ENCODE assay signal across 21 cellular contexts in the genomic region with DNA sequence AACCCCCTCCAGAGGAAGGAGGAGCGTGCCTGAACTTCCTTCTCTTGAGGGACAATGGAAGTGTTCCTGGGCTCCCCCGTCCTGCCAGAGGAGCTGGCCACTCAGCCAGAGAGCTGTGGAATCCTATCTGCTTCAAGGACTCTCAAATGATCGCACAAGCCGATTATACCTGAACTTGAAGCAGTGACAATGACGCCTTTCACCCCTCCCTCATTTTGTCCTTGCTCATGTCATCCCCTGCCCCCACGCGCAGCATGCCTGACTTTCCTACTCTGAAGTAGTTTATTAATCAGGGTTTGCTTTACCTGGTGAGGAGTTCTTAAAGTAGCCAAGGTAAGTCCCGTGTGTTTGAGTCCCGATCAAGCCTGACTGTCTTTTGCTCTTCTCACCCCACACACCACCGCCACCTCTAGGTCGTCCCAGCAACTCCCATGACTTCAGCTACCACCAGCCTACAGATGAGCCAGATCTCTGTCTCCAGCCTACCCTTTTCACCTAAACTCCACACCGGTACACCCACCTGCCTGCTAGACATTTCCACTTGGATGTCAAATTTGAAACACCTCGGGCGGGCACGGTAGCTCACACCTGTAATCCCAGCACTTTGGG. TPM values are rescaled to one million over a fixed set of nuclear protein-coding genes. Genes with fewer than 3 reads are reported as not detected.
DNase-seq lines count a peak whose midpoint lies in the region; ATAC-seq, FAIRE-seq and TF ChIP-seq lines count a peak whose summit lies in the region.
"Had no signal": no experiment of that assay in that cellular context is flagged by ENCODE, and none has a peak within 500 bp of the region (broad histone marks: within the 10 kb centered on the region; RNA-seq: fewer than 3 reads in every experiment).

No MANE protein-coding gene starts in this region.

- H3K27ac Mint-ChIP-seq in activated CD8-positive, alpha-beta T cell treated with anti-CD3 and anti-CD28 coated beads, Interleukin-2, amount 10 ng/mL, durations not matched to agents 7 days and 5 days: no peak overlapping the region
- H3K27ac Mint-ChIP-seq: activated CD4-positive, alpha-beta T cell treated with anti-CD3 and anti-CD28 coated beads, Interleukin-2, amount 10 ng/mL, durations not matched to agents 7 days and 5 days; natural killer cell treated with Interleukin-12 subunit alpha and Interleukin-12 subunit beta and Interleukin-15 and Interleukin-18, amount 100 ng/mL, for 72 hours had no signal

- no peaks in the 10 kb centered on the region for H3K79me2 ChIP-seq in HepG2 (ENCODE audit: insufficient read depth, low read length)

- no peaks in the 10 kb centered on the region for H4K20me1 ChIP-seq in HepG2 (ENCODE audit: insufficient read depth, low read length)

- ATAC-seq in HepG2: 0 out of 3 replicates have a peak, but pooled peaks have one; percentile 43
- ATAC-seq in right lobe of liver: no peak
- ATAC-seq in activated CD8-positive, alpha-beta T cell treated with anti-CD3 and anti-CD28 coated beads, Interleukin-2, amount 10 ng/mL, durations not matched to agents 7 days and 5 days: no peak
- no peak for ATAC-seq in HG03457 (IDR thresholded peaks at IDR 0.05; ENCODE audit: unreplicated experiment)
- ATAC-seq: heart right ventricle; natural killer cell treated with Interleukin-12 subunit alpha and Interleukin-12 subunit beta and Interleukin-15 and Interleukin-18, amount 100 ng/mL, for 72 hours had no signal

- H3K9ac ChIP-seq in HepG2 (ENCODE audit: insufficient read depth, low read depth, low read length): no peak overlapping the region

- TF ChIP-seq RAD21 in HepG2 (CRISPR knock-in tag; IDR thresholded peaks at IDR 0.05): no peak

- POLR2A ChIA-PET in HepG2 (lab: Yijun Ruan, JAX): no interaction called here
- POLR2A ChIA-PET in activated CD8-positive, alpha-beta T cell treated with anti-CD3 and anti-CD28 coated beads, Interleukin-2, amount 10 ng/mL, durations not matched to agents 7 days and 5 days (lab: Charles Lee): no interaction called here

- H3K4me3 Mint-ChIP-seq in activated CD8-positive, alpha-beta T cell treated with anti-CD3 and anti-CD28 coated beads, Interleukin-2, amount 10 ng/mL, durations not matched to agents 7 days and 5 days: no peak overlapping the region
- H3K4me3 Mint-ChIP-seq: activated CD4-positive, alpha-beta T cell treated with anti-CD3 and anti-CD28 coated beads, Interleukin-2, amount 10 ng/mL, durations not matched to agents 7 days and 5 days; CD4-positive, CD25-positive, alpha-beta regulatory T cell; natural killer cell treated with Interleukin-12 subunit alpha and Interleukin-12 subunit beta and Interleukin-15 and Interleukin-18, amount 100 ng/mL, for 72 hours had no signal

- H3K4me1 ChIP-seq in HepG2 (ENCODE audit: insufficient read depth, low read length): no peaks in the 10 kb centered on the region
- H3K4me1 ChIP-seq in right lobe of liver: no peaks in the 10 kb centered on the region

- no peak for TF ChIP-seq EP300 in HepG2 (IDR thresholded peaks at IDR 0.05; ENCODE audit: low read depth in 2 of 2, low read length in 2 of 2)
- TF ChIP-seq EP300 in HepG2 (CRISPR knock-in tag; IDR thresholded peaks at IDR 0.05; ENCODE audit: borderline replicate concordance): no peak

- DNase-seq in HepG2 (ENCODE audit: low spot score): no peak
- DNase-seq in right lobe of liver: no peak
- DNase-seq in WERI-Rb-1: peak; percentile 85
- peak; percentile 70 for DNase-seq in left kidney (ENCODE audit: low read depth, low spot score)
- no peak for DNase-seq in activated CD8-positive, alpha-beta T cell treated with anti-CD3 and anti-CD28 coated beads, Interleukin-2, amount 10 ng/mL, durations not matched to agents 7 days and 5 days
- no peak for DNase-seq in ecto neural progenitor cell (ENCODE audit: low spot score)
- DNase-seq in retina: no peak
- DNase-seq: ACHN; activated CD4-positive, alpha-beta T cell treated with anti-CD3 and anti-CD28 coated beads, Interleukin-2, amount 10 ng/mL, durations not matched to agents 7 days and 5 days; CD4-positive, CD25-positive, alpha-beta regulatory T cell; cerebellar nuclear complex; heart right ventricle; mesenchymal stem cell; NCI-H146; SW 1271 had no signal

- FAIRE-seq in HepG2 (lab: Jason Lieb, UNC): no peak
- FAIRE-seq: endometrium had no signal

- H3K9me3 ChIP-seq in HepG2 (ENCODE audit: low read length) (no peaks in the 10 kb centered on the region), right lobe of liver (no peaks in the 10 kb centered on the region), WERI-Rb-1 (ENCODE audit: severe bottlenecking) (peaks cover 4% of the 10 kb centered on the region)
- H3K9me3 ChIP-seq: thoracic aorta had no signal

- CTCF ChIA-PET in HepG2 (lab: Yijun Ruan, JAX; ENCODE audit: low intra/inter-chr PET ratio, low total read pairs): no interaction called here
- CTCF ChIA-PET in activated CD8-positive, alpha-beta T cell treated with anti-CD3 and anti-CD28 coated beads, Interleukin-2, amount 10 ng/mL, durations not matched to agents 7 days and 5 days (lab: Charles Lee): no interaction called here

- no peaks in the 10 kb centered on the region for H3K36me3 Mint-ChIP-seq in activated CD8-positive, alpha-beta T cell treated with anti-CD3 and anti-CD28 coated beads, Interleukin-2, amount 10 ng/mL, durations not matched to agents 7 days and 5 days (ENCODE audit: low read depth)
- H3K36me3 Mint-ChIP-seq: CD4-positive, CD25-positive, alpha-beta regulatory T cell; natural killer cell treated with Interleukin-12 subunit alpha and Interleukin-12 subunit beta and Interleukin-15 and Interleukin-18, amount 100 ng/mL, for 72 hours had no signal

- BruUV-seq in HepG2 (replicated peaks; lab: Mats Ljungman, UMichigan): no TSS peak

- H3K4me3 ChIP-seq in HepG2 (replicated peaks in 1 of 3; ENCODE audit: insufficient read depth in 1 of 3, low read depth in 2 of 3, low read length in 3 of 3): no peak overlapping the region
- H3K4me3 ChIP-seq in right lobe of liver: no peak overlapping the region
- H3K4me3 ChIP-seq in WERI-Rb-1 (ENCODE audit: low read depth, low read length): peak overlapping the region; percentile 17
- H3K4me3 ChIP-seq: heart right ventricle, thoracic aorta had no signal

- TF ChIP-seq CTCF in HepG2 (CRISPR knock-in tag; IDR thresholded peaks at IDR 0.05) (peak; percentile 27; the same call in 1 of the 2 replicates), right lobe of liver (IDR thresholded peaks at IDR 0.05) (no peak), WERI-Rb-1 (IDR thresholded peaks at IDR 0.05; ENCODE audit: low read depth, low read length) (peak; percentile 93)

- in situ Hi-C loops in HepG2 (cut with HindIII; ENCODE audit: extremely low pct_ligation_motif_present, low pct_unique_long_range_greater_than_20kb): no loop called here

- H3K27ac ChIP-seq in HepG2 (ENCODE audit: extremely low read length, insufficient read depth, low read length): no peak overlapping the region
- no peak overlapping the region for H3K27ac ChIP-seq in right lobe of liver
- no peak overlapping the region for H3K27ac ChIP-seq in WERI-Rb-1
- H3K27ac ChIP-seq: thoracic aorta had no signal

- H3K4me2 ChIP-seq in HepG2 (ENCODE audit: low read depth, low read length): no peak overlapping the region

- peaks cover 35% of the 10 kb centered on the region for H3K27me3 Mint-ChIP-seq in activated CD8-positive, alpha-beta T cell treated with anti-CD3 and anti-CD28 coated beads, Interleukin-2, amount 10 ng/mL, durations not matched to agents 7 days and 5 days (ENCODE audit: low read depth)

- H3K4me1 Mint-ChIP-seq in activated CD8-positive, alpha-beta T cell treated with anti-CD3 and anti-CD28 coated beads, Interleukin-2, amount 10 ng/mL, durations not matched to agents 7 days and 5 days (ENCODE audit: low read depth): no peaks in the 10 kb centered on the region
- H3K4me1 Mint-ChIP-seq: activated CD4-positive, alpha-beta T cell treated with anti-CD3 and anti-CD28 coated beads, Interleukin-2, amount 10 ng/mL, durations not matched to agents 7 days and 5 days; CD4-positive, CD25-positive, alpha-beta regulatory T cell had no signal

- intact Hi-C loops in HepG2 (cut with micrococcal nuclease; ENCODE audit: unreplicated experiment): no loop called here
- intact Hi-C loops in right lobe of liver (cut with DNase I): no loop called here

- no peaks in the 10 kb centered on the region for H3K9me3 Mint-ChIP-seq in activated CD8-positive, alpha-beta T cell treated with anti-CD3 and anti-CD28 coated beads, Interleukin-2, amount 10 ng/mL, durations not matched to agents 7 days and 5 days (ENCODE audit: insufficient read depth)
- H3K9me3 Mint-ChIP-seq: activated CD4-positive, alpha-beta T cell treated with anti-CD3 and anti-CD28 coated beads, Interleukin-2, amount 10 ng/mL, durations not matched to agents 7 days and 5 days; CD4-positive, CD25-positive, alpha-beta regulatory T cell; natural killer cell treated with Interleukin-12 subunit alpha and Interleukin-12 subunit beta and Interleukin-15 and Interleukin-18, amount 100 ng/mL, for 72 hours had no signal

- TF ChIP-seq POLR2A in HepG2 (IDR thresholded peaks at IDR 0.05; ENCODE audit: insufficient read depth in 1 of 2, low read depth in 2 of 2, low read length in 2 of 2) (no peak), right lobe of liver (IDR thresholded peaks at IDR 0.05) (no peak)

- no peak overlapping the region for H2AFZ ChIP-seq in HepG2 (ENCODE audit: low read length)

- WGBS in HepG2 (ENCODE audit: low lambda C conversion rate): 27% methylated on average over 13 of the region's 15 CpGs
- 57% methylated on average over 14 of the region's 15 CpGs for WGBS in right lobe of liver (ENCODE audit: insufficient coverage, low coverage, low lambda C conversion rate, missing lambda C conversion rate)

- H3K27me3 ChIP-seq in HepG2 (ENCODE audit: control insufficient read depth in 1 of 2, insufficient read depth in 2 of 2, low read length in 2 of 2) (peaks cover 1 to 14% of the 10 kb centered on the region in 2 experiments; a peak in 4 of 5 replicates), right lobe of liver (no peaks in the 10 kb centered on the region), WERI-Rb-1 (ENCODE audit: insufficient read depth, low read depth, severe bottlenecking) (no peaks in the 10 kb centered on the region)

- H3K36me3 ChIP-seq in HepG2 (replicated peaks in 1 of 2; ENCODE audit: control insufficient read depth in 1 of 2, insufficient read depth in 2 of 2, low read length in 2 of 2): no peaks in the 10 kb centered on the region
- H3K36me3 ChIP-seq in right lobe of liver: no peaks in the 10 kb centered on the region
- H3K36me3 ChIP-seq in WERI-Rb-1: no peaks in the 10 kb centered on the region
- H3K36me3 ChIP-seq: heart right ventricle, thoracic aorta had no signal

RNA-seq across cellular contexts. Expression of a gene that starts 25.0 kb away (rescaled TPM):
- total RNA-seq in HepG2 (2016; rRNA removed; fragmentation: Illumina TruSeq; extraction: Trizol) (not detected in 2 replicates), right lobe of liver (10 to 100 TPM in 1 of 6 experiments, 1 to 10 TPM in 5; 3.8 to 10.8 (median 5.4) TPM)
- not detected in 2 replicates for total RNA-seq in HepG2 (2016; cell fraction: cytosol; rRNA removed; fragmentation: Illumina TruSeq; extraction: Trizol; ENCODE audit: low read depth)
- not detected in 2 replicates for total RNA-seq in HepG2 (2016; cell fraction: insoluble cytoplasmic fraction; rRNA removed; fragmentation: Illumina TruSeq; extraction: Trizol)
- not detected in 2 replicates for total RNA-seq in HepG2 (2016; cell fraction: membrane; rRNA removed; fragmentation: Illumina TruSeq; extraction: Trizol)
- not detected in 2 replicates for total RNA-seq in HepG2 (2016; cell fraction: nucleus; rRNA removed; fragmentation: Illumina TruSeq; extraction: Trizol)
- polyA plus RNA-seq in HepG2 (2011; rRNA removed): not detected in 2 replicates
- polyA plus RNA-seq in HepG2 (2011; cell fraction: cytosol; rRNA removed): not detected in 2 replicates
- not detected in 2 replicates for polyA plus RNA-seq in HepG2 (2011; cell fraction: nucleus; rRNA removed)
- polyA plus RNA-seq in HepG2 (2012): not detected in 2 replicates
- polyA plus RNA-seq in HepG2 (2016; cell fraction: cytosol; fragmentation: Illumina TruSeq; extraction: Trizol; ENCODE audit: low read depth): not detected in 2 replicates
- not detected in 2 replicates for polyA plus RNA-seq in HepG2 (2016; cell fraction: insoluble cytoplasmic fraction; fragmentation: Illumina TruSeq; extraction: Trizol; ENCODE audit: low read depth)
- not detected in 2 replicates for polyA plus RNA-seq in HepG2 (2016; cell fraction: membrane; fragmentation: Illumina TruSeq; extraction: Trizol; ENCODE audit: low read depth)
- polyA plus RNA-seq in HepG2 (2016; cell fraction: nucleus; fragmentation: Illumina TruSeq; extraction: Trizol; ENCODE audit: insufficient read depth, low read depth): not detected in 2 replicates
- 0.05 TPM in 1 of 2 replicates, not detected in the other for polyA minus RNA-seq in HepG2 (2011; rRNA and poly(A)+ RNA removed; ENCODE audit: low replicate concordance)
- polyA minus RNA-seq in HepG2 (2011; cell fraction: cytosol; rRNA and poly(A)+ RNA removed): not detected in 2 replicates
- not detected in 2 replicates for polyA minus RNA-seq in HepG2 (2011; cell fraction: nucleus; rRNA and poly(A)+ RNA removed)
- total RNA-seq in activated CD8-positive, alpha-beta T cell treated with anti-CD3 and anti-CD28 coated beads, Interleukin-2, amount 10 ng/mL, durations not matched to agents 7 days and 5 days: not detected
- total RNA-seq: activated CD4-positive, alpha-beta T cell treated with anti-CD3 and anti-CD28 coated beads, Interleukin-2, amount 10 ng/mL, durations not matched to agents 7 days and 5 days; CD4-positive, CD25-positive, alpha-beta regulatory T cell; natural killer cell treated with Interleukin-12 subunit alpha and Interleukin-12 subunit beta and Interleukin-15 and Interleukin-18, amount 100 ng/mL, for 72 hours had no signal
- polyA plus RNA-seq: CD4-positive, CD25-positive, alpha-beta regulatory T cell had no signal

RNA-seq across cellular contexts. Expression of a gene that starts 43.3 kb away (rescaled TPM):
- total RNA-seq in HepG2 (2016; rRNA removed; fragmentation: Illumina TruSeq; extraction: Trizol): not detected in 2 replicates
- not detected in 2 replicates for total RNA-seq in HepG2 (2016; cell fraction: cytosol; rRNA removed; fragmentation: Illumina TruSeq; extraction: Trizol; ENCODE audit: low read depth)
- not detected in 2 replicates for total RNA-seq in HepG2 (2016; cell fraction: insoluble cytoplasmic fraction; rRNA removed; fragmentation: Illumina TruSeq; extraction: Trizol)
- not detected in 2 replicates for total RNA-seq in HepG2 (2016; cell fraction: membrane; rRNA removed; fragmentation: Illumina TruSeq; extraction: Trizol)
- not detected in 2 replicates for total RNA-seq in HepG2 (2016; cell fraction: nucleus; rRNA removed; fragmentation: Illumina TruSeq; extraction: Trizol)
- polyA plus RNA-seq in HepG2 (2011; rRNA removed): not detected in 2 replicates
- polyA plus RNA-seq in HepG2 (2011; cell fraction: cytosol; rRNA removed): not detected in 2 replicates
- polyA plus RNA-seq in HepG2 (2011; cell fraction: nucleus; rRNA removed): not detected in 2 replicates
- polyA plus RNA-seq in HepG2 (2012): not detected in 2 replicates
- polyA plus RNA-seq in HepG2 (2016; cell fraction: cytosol; fragmentation: Illumina TruSeq; extraction: Trizol; ENCODE audit: low read depth): not detected in 2 replicates
- polyA plus RNA-seq in HepG2 (2016; cell fraction: insoluble cytoplasmic fraction; fragmentation: Illumina TruSeq; extraction: Trizol; ENCODE audit: low read depth): not detected in 2 replicates
- not detected in 2 replicates for polyA plus RNA-seq in HepG2 (2016; cell fraction: membrane; fragmentation: Illumina TruSeq; extraction: Trizol; ENCODE audit: low read depth)
- not detected in 2 replicates for polyA plus RNA-seq in HepG2 (2016; cell fraction: nucleus; fragmentation: Illumina TruSeq; extraction: Trizol; ENCODE audit: insufficient read depth, low read depth)
- polyA minus RNA-seq in HepG2 (2011; rRNA and poly(A)+ RNA removed; ENCODE audit: low replicate concordance): not detected in 2 replicates
- not detected in 2 replicates for polyA minus RNA-seq in HepG2 (2011; cell fraction: cytosol; rRNA and poly(A)+ RNA removed)
- not detected in 2 replicates for polyA minus RNA-seq in HepG2 (2011; cell fraction: nucleus; rRNA and poly(A)+ RNA removed)
- not detected for total RNA-seq in right lobe of liver
- total RNA-seq in activated CD8-positive, alpha-beta T cell treated with anti-CD3 and anti-CD28 coated beads, Interleukin-2, amount 10 ng/mL, durations not matched to agents 7 days and 5 days: not detected
- total RNA-seq: activated CD4-positive, alpha-beta T cell treated with anti-CD3 and anti-CD28 coated beads, Interleukin-2, amount 10 ng/mL, durations not matched to agents 7 days and 5 days; CD4-positive, CD25-positive, alpha-beta regulatory T cell; heart right ventricle; kidney epithelial cell; natural killer cell treated with Interleukin-12 subunit alpha and Interleukin-12 subunit beta and Interleukin-15 and Interleukin-18, amount 100 ng/mL, for 72 hours; posterior vena cava; thoracic aorta had no signal
- polyA plus RNA-seq: CD4-positive, CD25-positive, alpha-beta regulatory T cell; heart right ventricle had no signal

Comparison
In these comparisons a context has a peak if more than half of its experiments do, and no peak if none do; other contexts are left out.
1. CTCF ChIP-seq: peak in HepG2 (single experiment) and WERI-Rb-1 (single experiment); none in right lobe of liver (0 of 4).
2. DNase-seq: peak in WERI-Rb-1 (single experiment) and left kidney (single experiment); none in HepG2 (single experiment), right lobe of liver (0 of 3), activated CD8-positive, alpha-beta T cell treated with anti-CD3 and anti-CD28 coated beads, Interleukin-2, amount 10 ng/mL, durations not matched to agents 7 days and 5 days (single experiment), ecto neural progenitor cell (single experiment) and retina (single experiment).